8 cellular contexts compared by ENCODE assay signal in the genomic region with DNA sequence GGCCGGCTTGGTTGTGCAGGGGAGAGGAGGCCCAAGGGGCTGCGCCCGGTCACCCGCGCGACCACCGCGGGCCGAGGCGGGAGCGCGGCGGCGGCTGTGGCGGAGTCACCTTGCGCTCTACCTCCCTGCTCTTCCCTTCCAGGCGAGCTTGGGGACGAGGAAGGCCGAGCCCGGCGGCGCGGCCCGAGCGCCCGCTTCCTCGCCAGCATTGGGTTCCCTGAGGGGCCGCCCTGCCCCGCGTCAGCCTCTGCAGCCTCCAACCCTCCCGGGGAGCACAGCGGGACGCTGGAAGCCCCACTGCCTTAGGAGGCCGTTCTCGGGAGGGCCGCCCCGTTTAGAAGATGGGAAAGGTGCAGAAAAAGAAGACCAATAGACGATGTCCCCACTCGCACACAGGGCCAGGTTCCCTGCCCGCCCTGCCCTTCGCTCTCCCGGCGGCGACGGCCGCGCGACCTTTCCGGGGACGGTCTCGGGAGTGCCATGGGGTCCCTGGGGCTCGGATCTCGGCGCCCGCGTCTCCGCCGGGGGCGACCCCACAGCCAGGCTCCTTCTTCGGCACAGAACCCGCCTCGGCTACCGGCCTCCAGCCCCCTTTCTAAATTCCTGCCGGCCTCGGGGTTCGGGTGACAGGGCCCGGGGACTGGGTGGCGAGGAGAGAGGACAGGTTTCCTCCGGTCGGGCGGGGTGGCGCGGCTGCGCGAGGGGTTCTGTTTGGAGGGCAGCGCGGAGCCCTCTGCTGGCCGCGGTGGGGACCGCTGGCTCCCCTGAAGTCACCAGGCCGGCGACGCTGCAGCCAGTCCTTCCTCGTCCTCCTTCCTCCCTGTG.
A peak's percentile ranks its signal among the peaks of the same experiment; 100 is the strongest.
DNase-seq lines count a peak whose midpoint lies in the region; ATAC-seq, FAIRE-seq and TF ChIP-seq lines count a peak whose summit lies in the region.

No MANE protein-coding gene starts in this region.

- CTCF ChIA-PET in Calu3 (lab: Charles Lee), result interaction anchor here (0.7 to 1.2 kb wide), 2 partner anchors 17 to 980 kb away, joined by 3 read pairs; no protein-coding TSS in a partner anchor

- DNase-seq in Calu3, result peak; percentile 92
- peak; percentile 88 for DNase-seq in HTR-8/SVneo (ENCODE audit: insufficient read length, low spot score)
- DNase-seq in OCI-M2 (lab: John Stamatoyannopoulos, UW; ENCODE audit: unreplicated experiment), result peak; percentile 19
- peak; percentile 90 to 91 for DNase-seq in activated T-cell treated with anti-CD3 and anti-CD28 coated beads, Interleukin-2, amount 50 U/mL, for 48 hours
- peak; percentile 16 for DNase-seq in esophagus squamous epithelium (lab: John Stamatoyannopoulos, UW)
- peak; percentile 91 for DNase-seq in stimulated activated CD8-positive, alpha-beta memory T cell treated with anti-CD3 and anti-CD28 coated beads, Interleukin-4, amount 100 ng/mL, for 48 hours

- H3K27me3 ChIP-seq in esophagus squamous epithelium (no peaks in the 10 kb centered on the region), muscle layer of colon (ENCODE audit: control insufficient read depth in 1 of 2, insufficient read depth in 2 of 2, low read length in 2 of 2) (no peaks in the 10 kb centered on the region)

- ATAC-seq in GM21390 (IDR thresholded peaks at IDR 0.05; ENCODE audit: unreplicated experiment), result peak; percentile 98

- WGBS in esophagus squamous epithelium, 2 donors, result 0 to 1% methylated on average over 2 to 17 of the region's 84 CpGs

- H3K4me1 ChIP-seq in esophagus squamous epithelium (peaks cover 4 to 17% (median 5%) of the 10 kb centered on the region in 3 donors), muscle layer of colon (ENCODE audit: insufficient read depth, low read length) (peaks cover 19% of the 10 kb centered on the region)

- H3K36me3 Mint-ChIP-seq in Calu3 (ENCODE audit: insufficient read depth, unreplicated experiment), result peaks cover 6% of the 10 kb centered on the region

- H3K4me3 Mint-ChIP-seq in Calu3 (ENCODE audit: low read depth, unreplicated experiment), result peak overlapping the region; percentile 73

- H3K4me1 Mint-ChIP-seq in Calu3 (ENCODE audit: low read depth, unreplicated experiment), result no peaks in the 10 kb centered on the region

- H3K9me3 ChIP-seq in esophagus squamous epithelium, result no peaks in the 10 kb centered on the region
- no peaks in the 10 kb centered on the region for H3K9me3 ChIP-seq in muscle layer of colon (ENCODE audit: low read length)

- H3K36me3 ChIP-seq in esophagus squamous epithelium, result no peaks in the 10 kb centered on the region
- no peaks in the 10 kb centered on the region for H3K36me3 ChIP-seq in muscle layer of colon (ENCODE audit: insufficient read depth, low read length)

- intact Hi-C loops in Calu3 (cut with micrococcal nuclease; ENCODE audit: unreplicated experiment), result loop anchor here (1.0 to 2.0 kb wide), 2 partner anchors 72 to 170 kb away; no protein-coding TSS in a partner anchor
- intact Hi-C loops in esophagus squamous epithelium (cut with DNase I), result no loop called here

- no peaks in the 10 kb centered on the region for H3K9me3 Mint-ChIP-seq in Calu3 (ENCODE audit: low read depth, unreplicated experiment)

- H3K27ac ChIP-seq in esophagus squamous epithelium (peak overlapping the region; percentile 27 to 85 (median 68)), muscle layer of colon (ENCODE audit: low read depth, low read length) (peak overlapping the region; percentile 66)

- no peak overlapping the region for H3K27ac Mint-ChIP-seq in Calu3 (ENCODE audit: unreplicated experiment)

- TF ChIP-seq CTCF in Calu3 (IDR thresholded peaks at IDR 0.05; ENCODE audit: unreplicated experiment) (peak; percentile 84), esophagus squamous epithelium (IDR thresholded peaks at IDR 0.05) (peak; percentile 73 to 86 (median 83))

- peak; percentile 46 for FAIRE-seq in HTR-8/SVneo (lab: Jason Lieb, UNC)

- H3K9ac ChIP-seq in muscle layer of colon (ENCODE audit: low read length), result peak overlapping the region; percentile 49

- H3K27me3 Mint-ChIP-seq in Calu3 (ENCODE audit: unreplicated experiment), result peaks cover 32% of the 10 kb centered on the region

- TF ChIP-seq POLR2A in esophagus squamous epithelium (IDR thresholded peaks at IDR 0.05), result no peak

- H3K4me3 ChIP-seq in esophagus squamous epithelium (peak overlapping the region; percentile 62 to 84 (median 70)), muscle layer of colon (ENCODE audit: low read depth in 1 of 2, low read length in 2 of 2) (peak overlapping the region; percentile 59 to 74)

- no TSS peak for BruUV-seq in Calu3 (replicated peaks; lab: Mats Ljungman, UMichigan)

Comparison
In these comparisons a context has a peak if more than half of its experiments do, and no peak if none do; other contexts are left out.
1. Peak in every context shown above with its lines: DNase-seq, ATAC-seq, H3K4me3 ChIP-seq and H3K27ac ChIP-seq.
2. DNase-seq: peak in every context shown above with its lines; median percentile 92 in Calu3; 91 in stimulated activated CD8-positive, alpha-beta memory T cell treated with anti-CD3 and anti-CD28 coated beads, Interleukin-4, amount 100 ng/mL, for 48 hours; 90 in activated T-cell treated with anti-CD3 and anti-CD28 coated beads, Interleukin-2, amount 50 U/mL, for 48 hours; 88 in HTR-8/SVneo; 19 in OCI-M2; 16 in esophagus squamous epithelium.